In genomic region chr6:20630136-20630535, GRCh38 we compare ENCODE assay signal across 2 cellular contexts.
TF ChIP-seq lines count a peak whose summit lies in the region.

No MANE protein-coding gene starts in this region.

TF ChIP-seq in H1, 55 proteins besides CTCF, POLR2A, EP300 and RAD21 (continued from another document):
- TF ChIP-seq ZNF274 (IDR thresholded peaks at IDR 0.05; ENCODE audit: borderline replicate concordance, extremely low read depth, low read length) (no peak), TCF12 (IDR thresholded peaks at IDR 0.05; ENCODE audit: low read depth, low read length) (0 out of 2 replicates have a peak, but pooled peaks have one; percentile 71)
TF ChIP-seq in H1: peak in this region for 2.

TF ChIP-seq in SK-N-SH treated with all-trans-retinoic acid at 6 μM for 48 hours, 23 proteins besides CTCF, POLR2A, EP300 and RAD21 (continued from another document):
- TF ChIP-seq TSHZ2 (CRISPR knock-in tag; IDR thresholded peaks at IDR 0.05) (no peak), TCF4 (CRISPR knock-in tag; IDR thresholded peaks at IDR 0.05; ENCODE audit: borderline replicate concordance) (no peak), ZNF70 (CRISPR knock-in tag; IDR thresholded peaks at IDR 0.05) (no peak), GLIS3 (CRISPR knock-in tag; IDR thresholded peaks at IDR 0.05) (no peak), PPARA (CRISPR knock-in tag; IDR thresholded peaks at IDR 0.05; ENCODE audit: borderline replicate concordance) (no peak), CSRNP3 (CRISPR knock-in tag; IDR thresholded peaks at IDR 0.05) (no peak), SNAI2 (CRISPR knock-in tag; IDR thresholded peaks at IDR 0.05) (no peak), POU6F1 (CRISPR knock-in tag; IDR thresholded peaks at IDR 0.05; ENCODE audit: borderline replicate concordance, low read depth) (no peak), CSDC2 (CRISPR knock-in tag; IDR thresholded peaks at IDR 0.05) (no peak), ZNF8 (CRISPR knock-in tag; IDR thresholded peaks at IDR 0.05) (no peak), ZNF565 (CRISPR knock-in tag; conservative IDR thresholded peaks at IDR 0.05; ENCODE audit: low read depth) (no peak), OSR1 (CRISPR knock-in tag; IDR thresholded peaks at IDR 0.05) (no peak), PATZ1 (CRISPR knock-in tag; IDR thresholded peaks at IDR 0.05; ENCODE audit: borderline replicate concordance) (no peak), ZFP3 (CRISPR knock-in tag; IDR thresholded peaks at IDR 0.05) (no peak), TOX (CRISPR knock-in tag; IDR thresholded peaks at IDR 0.05; ENCODE audit: borderline replicate concordance) (no peak), CREB5 (CRISPR knock-in tag; IDR thresholded peaks at IDR 0.05; ENCODE audit: low read depth) (no peak), ESRRG (CRISPR knock-in tag; IDR thresholded peaks at IDR 0.05) (no peak), ARNTL (CRISPR knock-in tag; IDR thresholded peaks at IDR 0.05; ENCODE audit: borderline replicate concordance, low read depth) (no peak)
